1 cellular context compared by ENCODE assay signal in the genomic region with DNA sequence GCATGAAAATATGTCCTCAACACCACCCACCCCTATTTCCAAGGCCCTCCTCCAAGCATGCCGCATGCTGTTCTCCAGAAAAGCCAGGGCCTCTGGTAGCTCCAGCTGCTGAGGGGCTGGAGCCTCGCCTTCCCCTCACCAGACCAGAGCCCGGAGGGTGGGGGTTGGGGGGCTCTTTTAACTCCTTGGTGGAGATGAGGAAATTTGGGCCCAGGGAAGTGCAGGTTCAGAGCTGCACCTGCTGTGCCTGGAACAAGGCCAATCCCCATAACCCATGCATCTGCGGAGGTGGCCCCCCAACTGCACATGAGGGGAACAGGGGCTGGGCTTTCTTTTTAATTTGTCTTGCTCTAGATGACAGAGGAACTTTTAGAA.
TF ChIP-seq lines count a peak whose summit lies in the region.

No MANE protein-coding gene starts in this region.

TF ChIP-seq in endothelial cell of umbilical vein, 7 proteins besides CTCF, POLR2A, EP300 and RAD21:
- no peak for TF ChIP-seq GATA2 (IDR thresholded peaks at IDR 0.05; ENCODE audit: insufficient read depth, insufficient read length, low read depth, low read length)
- TF ChIP-seq MYC (IDR thresholded peaks at IDR 0.05; ENCODE audit: low read depth, low read length), result no peak
- TF ChIP-seq JUN (IDR thresholded peaks at IDR 0.05; ENCODE audit: borderline replicate concordance, insufficient read depth, insufficient read length, low read depth), result no peak
- no peak for TF ChIP-seq FOS (IDR thresholded peaks at IDR 0.05; ENCODE audit: borderline replicate concordance, insufficient read depth, low read length)
- no peak for TF ChIP-seq POLR2AphosphoS5 (IDR thresholded peaks at IDR 0.05; ENCODE audit: insufficient read depth, low read depth, low read length)
- no peak for TF ChIP-seq EZH2 (IDR thresholded peaks at IDR 0.05; ENCODE audit: borderline replicate concordance, low read depth, low read length, severe bottlenecking)
- TF ChIP-seq, protein P1, sequence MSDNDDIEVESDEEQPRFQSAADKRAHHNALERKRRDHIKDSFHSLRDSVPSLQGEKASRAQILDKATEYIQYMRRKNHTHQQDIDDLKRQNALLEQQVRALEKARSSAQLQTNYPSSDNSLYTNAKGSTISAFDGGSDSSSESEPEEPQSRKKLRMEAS (IDR thresholded peaks at IDR 0.05; ENCODE audit: insufficient read depth, insufficient read length), result no peak
